1 cellular context compared by ENCODE assay signal in genomic region chr16:70689035-70689969, GRCh38.
TF ChIP-seq lines count a peak whose summit lies in the region.

No MANE protein-coding gene starts in this region.

TF ChIP-seq in H1, 55 proteins besides CTCF, POLR2A, EP300 and RAD21:
- TF ChIP-seq KDM5A (IDR thresholded peaks at IDR 0.05; ENCODE audit: low read length) = no peak
- no peak for TF ChIP-seq ZNF274 (IDR thresholded peaks at IDR 0.05; ENCODE audit: borderline replicate concordance, extremely low read depth, low read length)
- TF ChIP-seq POLR2AphosphoS5 (IDR thresholded peaks at IDR 0.05; ENCODE audit: low read depth, low read length) = no peak
- no peak for TF ChIP-seq TCF12 (IDR thresholded peaks at IDR 0.05; ENCODE audit: low read depth, low read length)
- TF ChIP-seq TBP (IDR thresholded peaks at IDR 0.05; ENCODE audit: low read depth, low read length) = no peak
